In genomic region chr3:189790658-189791057, GRCh38 we compare ENCODE assay signal across 1 cellular context.
TF ChIP-seq lines count a peak whose summit lies in the region.

No MANE protein-coding gene starts in this region.

TF ChIP-seq in GM23338, 12 proteins besides CTCF, POLR2A, EP300 and RAD21 (continued from another document):
- no peak for TF ChIP-seq NANOG (IDR thresholded peaks at IDR 0.05; ENCODE audit: borderline replicate concordance)
- TF ChIP-seq CREB1 (CRISPR knock-in tag; IDR thresholded peaks at IDR 0.05; ENCODE audit: low read depth): no peak
- TF ChIP-seq STAT1 (IDR thresholded peaks at IDR 0.05; ENCODE audit: unreplicated experiment): no peak
TF ChIP-seq in GM23338: peak in this region for 0.
